In the genomic region with DNA sequence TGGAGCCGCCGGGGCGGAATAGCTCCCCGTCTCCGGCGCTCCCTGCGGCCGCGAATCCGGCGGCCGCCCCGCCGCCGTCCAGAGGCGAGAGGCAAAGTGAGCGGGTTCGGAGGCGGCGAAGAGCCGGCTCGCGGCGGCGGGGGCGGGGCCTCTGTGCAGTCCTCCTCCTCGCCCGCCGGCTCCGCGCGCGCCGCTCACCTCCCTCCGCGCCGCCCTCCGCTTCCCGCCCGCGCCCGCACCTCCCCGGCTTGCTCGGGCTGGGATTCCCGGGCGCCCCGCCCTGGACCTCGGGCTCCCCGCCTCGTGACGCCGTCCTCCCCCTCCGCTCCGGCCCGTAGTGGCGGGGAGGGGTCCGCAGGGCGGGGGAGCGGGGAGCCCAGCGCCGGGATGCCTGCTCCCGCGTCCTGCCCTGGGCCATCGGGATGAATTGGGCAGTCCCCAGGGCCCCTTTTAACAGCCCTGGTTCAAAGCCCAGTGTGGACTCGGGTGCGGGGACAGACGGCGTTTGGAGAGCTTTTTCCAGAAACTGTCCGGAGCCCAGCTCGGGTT, we compare ENCODE assay signal across 1 cellular context.
A peak's percentile ranks its signal among the peaks of the same experiment; 100 is the strongest.
TF ChIP-seq lines count a peak whose summit lies in the region.

A gene with protein sequence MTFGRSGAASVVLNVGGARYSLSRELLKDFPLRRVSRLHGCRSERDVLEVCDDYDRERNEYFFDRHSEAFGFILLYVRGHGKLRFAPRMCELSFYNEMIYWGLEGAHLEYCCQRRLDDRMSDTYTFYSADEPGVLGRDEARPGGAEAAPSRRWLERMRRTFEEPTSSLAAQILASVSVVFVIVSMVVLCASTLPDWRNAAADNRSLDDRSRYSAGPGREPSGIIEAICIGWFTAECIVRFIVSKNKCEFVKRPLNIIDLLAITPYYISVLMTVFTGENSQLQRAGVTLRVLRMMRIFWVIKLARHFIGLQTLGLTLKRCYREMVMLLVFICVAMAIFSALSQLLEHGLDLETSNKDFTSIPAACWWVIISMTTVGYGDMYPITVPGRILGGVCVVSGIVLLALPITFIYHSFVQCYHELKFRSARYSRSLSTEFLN (minus strand): TSS at position 98 of the 549 bp plus-strand sequence. CDS start 481 bp downstream, outside the sequence.

TF ChIP-seq in GM12878, 131 proteins besides CTCF, POLR2A, EP300 and RAD21 (continued from another document):
- TF ChIP-seq, protein P1, sequence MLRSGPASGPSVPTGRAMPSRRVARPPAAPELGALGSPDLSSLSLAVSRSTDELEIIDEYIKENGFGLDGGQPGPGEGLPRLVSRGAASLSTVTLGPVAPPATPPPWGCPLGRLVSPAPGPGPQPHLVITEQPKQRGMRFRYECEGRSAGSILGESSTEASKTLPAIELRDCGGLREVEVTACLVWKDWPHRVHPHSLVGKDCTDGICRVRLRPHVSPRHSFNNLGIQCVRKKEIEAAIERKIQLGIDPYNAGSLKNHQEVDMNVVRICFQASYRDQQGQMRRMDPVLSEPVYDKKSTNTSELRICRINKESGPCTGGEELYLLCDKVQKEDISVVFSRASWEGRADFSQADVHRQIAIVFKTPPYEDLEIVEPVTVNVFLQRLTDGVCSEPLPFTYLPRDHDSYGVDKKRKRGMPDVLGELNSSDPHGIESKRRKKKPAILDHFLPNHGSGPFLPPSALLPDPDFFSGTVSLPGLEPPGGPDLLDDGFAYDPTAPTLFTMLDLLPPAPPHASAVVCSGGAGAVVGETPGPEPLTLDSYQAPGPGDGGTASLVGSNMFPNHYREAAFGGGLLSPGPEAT (IDR thresholded peaks at IDR 0.05; ENCODE audit: low read depth): no peak
- TF ChIP-seq SP1 (IDR thresholded peaks at IDR 0.05; ENCODE audit: low read depth, low read length) (no peak), SREBF2 (IDR thresholded peaks at IDR 0.05; ENCODE audit: low read length) (no peak), EZH2 (IDR thresholded peaks at IDR 0.05; ENCODE audit: borderline replicate concordance, control insufficient read depth, low read depth, low read length) (no peak), IKZF1 (conservative IDR thresholded peaks at IDR 0.05) (peak; percentile 40; the same call in 1 of the 2 replicates), CBX3 (IDR thresholded peaks at IDR 0.05; ENCODE audit: borderline replicate concordance, low read depth) (no peak), RAD51 (IDR thresholded peaks at IDR 0.05) (no peak), CHD1 (IDR thresholded peaks at IDR 0.05; ENCODE audit: low read depth, low read length) (no peak), SPI1 (IDR thresholded peaks at IDR 0.05; ENCODE audit: borderline replicate concordance, insufficient read depth, low read depth, low read length) (no peak), WRNIP1 (IDR thresholded peaks at IDR 0.05; ENCODE audit: borderline replicate concordance, low read depth, low read length) (no peak), GATAD2B (conservative IDR thresholded peaks at IDR 0.05; ENCODE audit: low read depth) (peak; percentile 15; the same call in 1 of the 2 replicates), LARP7 (IDR thresholded peaks at IDR 0.05) (peak; percentile 25; the same call in 1 of the 2 replicates), KAT2A (conservative IDR thresholded peaks at IDR 0.05; ENCODE audit: control insufficient read depth, low read depth, low read length) (no peak), BHLHE40 (IDR thresholded peaks at IDR 0.05; ENCODE audit: borderline replicate concordance in 1 of 2, low read depth in 2 of 2, low read length in 1 of 2) (0 out of 4 replicates have a peak, but pooled peaks of 1 of the 2 experiments have one; percentile 16), NFYA (IDR thresholded peaks at IDR 0.05; ENCODE audit: borderline replicate concordance, low read depth, low read length) (no peak)
- TF ChIP-seq, protein P2, sequence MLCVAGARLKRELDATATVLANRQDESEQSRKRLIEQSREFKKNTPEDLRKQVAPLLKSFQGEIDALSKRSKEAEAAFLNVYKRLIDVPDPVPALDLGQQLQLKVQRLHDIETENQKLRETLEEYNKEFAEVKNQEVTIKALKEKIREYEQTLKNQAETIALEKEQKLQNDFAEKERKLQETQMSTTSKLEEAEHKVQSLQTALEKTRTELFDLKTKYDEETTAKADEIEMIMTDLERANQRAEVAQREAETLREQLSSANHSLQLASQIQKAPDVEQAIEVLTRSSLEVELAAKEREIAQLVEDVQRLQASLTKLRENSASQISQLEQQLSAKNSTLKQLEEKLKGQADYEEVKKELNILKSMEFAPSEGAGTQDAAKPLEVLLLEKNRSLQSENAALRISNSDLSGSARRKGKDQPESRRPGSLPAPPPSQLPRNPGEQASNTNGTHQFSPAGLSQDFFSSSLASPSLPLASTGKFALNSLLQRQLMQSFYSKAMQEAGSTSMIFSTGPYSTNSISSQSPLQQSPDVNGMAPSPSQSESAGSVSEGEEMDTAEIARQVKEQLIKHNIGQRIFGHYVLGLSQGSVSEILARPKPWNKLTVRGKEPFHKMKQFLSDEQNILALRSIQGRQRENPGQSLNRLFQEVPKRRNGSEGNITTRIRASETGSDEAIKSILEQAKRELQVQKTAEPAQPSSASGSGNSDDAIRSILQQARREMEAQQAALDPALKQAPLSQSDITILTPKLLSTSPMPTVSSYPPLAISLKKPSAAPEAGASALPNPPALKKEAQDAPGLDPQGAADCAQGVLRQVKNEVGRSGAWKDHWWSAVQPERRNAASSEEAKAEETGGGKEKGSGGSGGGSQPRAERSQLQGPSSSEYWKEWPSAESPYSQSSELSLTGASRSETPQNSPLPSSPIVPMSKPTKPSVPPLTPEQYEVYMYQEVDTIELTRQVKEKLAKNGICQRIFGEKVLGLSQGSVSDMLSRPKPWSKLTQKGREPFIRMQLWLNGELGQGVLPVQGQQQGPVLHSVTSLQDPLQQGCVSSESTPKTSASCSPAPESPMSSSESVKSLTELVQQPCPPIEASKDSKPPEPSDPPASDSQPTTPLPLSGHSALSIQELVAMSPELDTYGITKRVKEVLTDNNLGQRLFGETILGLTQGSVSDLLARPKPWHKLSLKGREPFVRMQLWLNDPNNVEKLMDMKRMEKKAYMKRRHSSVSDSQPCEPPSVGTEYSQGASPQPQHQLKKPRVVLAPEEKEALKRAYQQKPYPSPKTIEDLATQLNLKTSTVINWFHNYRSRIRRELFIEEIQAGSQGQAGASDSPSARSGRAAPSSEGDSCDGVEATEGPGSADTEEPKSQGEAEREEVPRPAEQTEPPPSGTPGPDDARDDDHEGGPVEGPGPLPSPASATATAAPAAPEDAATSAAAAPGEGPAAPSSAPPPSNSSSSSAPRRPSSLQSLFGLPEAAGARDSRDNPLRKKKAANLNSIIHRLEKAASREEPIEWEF (IDR thresholded peaks at IDR 0.05; ENCODE audit: insufficient replicate concordance, low read depth, low read length): no peak
- TF ChIP-seq, protein P3, sequence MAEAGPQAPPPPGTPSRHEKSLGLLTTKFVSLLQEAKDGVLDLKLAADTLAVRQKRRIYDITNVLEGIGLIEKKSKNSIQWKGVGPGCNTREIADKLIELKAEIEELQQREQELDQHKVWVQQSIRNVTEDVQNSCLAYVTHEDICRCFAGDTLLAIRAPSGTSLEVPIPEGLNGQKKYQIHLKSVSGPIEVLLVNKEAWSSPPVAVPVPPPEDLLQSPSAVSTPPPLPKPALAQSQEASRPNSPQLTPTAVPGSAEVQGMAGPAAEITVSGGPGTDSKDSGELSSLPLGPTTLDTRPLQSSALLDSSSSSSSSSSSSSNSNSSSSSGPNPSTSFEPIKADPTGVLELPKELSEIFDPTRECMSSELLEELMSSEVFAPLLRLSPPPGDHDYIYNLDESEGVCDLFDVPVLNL (IDR thresholded peaks at IDR 0.05; ENCODE audit: low read depth, low read length): no peak
TF ChIP-seq in GM12878: peak in this region for 4.
